ENCODE assay signal across 19 cellular contexts in genomic region chr3:194189243-194189791, GRCh38. TPM values are rescaled to one million over a fixed set of nuclear protein-coding genes. Genes with fewer than 3 reads are reported as not detected.
DNase-seq lines count a peak whose midpoint lies in the region; ATAC-seq and TF ChIP-seq lines count a peak whose summit lies in the region.
"Had no signal": no experiment of that assay in that cellular context is flagged by ENCODE, and none has a peak within 500 bp of the region (broad histone marks: within the 10 kb centered on the region; RNA-seq: fewer than 3 reads in every experiment).

No MANE protein-coding gene starts in this region.

- 42% methylated on average over 9 of the region's 9 CpGs for WGBS in right cardiac atrium
- WGBS in right lobe of liver (ENCODE audit: insufficient coverage, low coverage, low lambda C conversion rate, missing lambda C conversion rate), result 21% methylated on average over 7 of the region's 9 CpGs

- H3K27me3 ChIP-seq in right cardiac atrium (ENCODE audit: control insufficient read depth, insufficient read depth) (no peaks in the 10 kb centered on the region), right lobe of liver (no peaks in the 10 kb centered on the region), gastrocnemius medialis (no peaks in the 10 kb centered on the region), H7 (ENCODE audit: control insufficient read depth, insufficient read depth, low read length) (no peaks in the 10 kb centered on the region)

- intact Hi-C loops in right cardiac atrium (cut with DNase I), result no loop called here
- intact Hi-C loops in Right ventricle myocardium inferior (cut with DNase I), result no loop called here
- intact Hi-C loops in right lobe of liver (cut with DNase I), result no loop called here
- intact Hi-C loops in gastrocnemius medialis (cut with DNase I; ENCODE audit: low total_unique reads), result no loop called here

- H3K27ac ChIP-seq in right cardiac atrium (ENCODE audit: low read length) (no peak overlapping the region), right lobe of liver (no peak overlapping the region), gastrocnemius medialis (no peak overlapping the region)
- H3K27ac ChIP-seq: coronary artery had no signal

- no peak overlapping the region for H3K4me3 ChIP-seq in right cardiac atrium (ENCODE audit: low read length)
- H3K4me3 ChIP-seq in right lobe of liver, result no peak overlapping the region
- no peak overlapping the region for H3K4me3 ChIP-seq in gastrocnemius medialis
- no peak overlapping the region for H3K4me3 ChIP-seq in H7 (ENCODE audit: insufficient read depth, low read depth, low read length)
- H3K4me3 ChIP-seq: coronary artery had no signal

- H3K4me1 ChIP-seq in right cardiac atrium (ENCODE audit: control insufficient read depth, insufficient read depth, low read length) (peaks cover 3% of the 10 kb centered on the region), right lobe of liver (peaks cover 0 to 12% (median 0%) of the 10 kb centered on the region in 4 donors), gastrocnemius medialis (peaks cover 0 to 4% of the 10 kb centered on the region in 2 donors)

- in situ Hi-C loops in gastrocnemius medialis (cut with MboI; ENCODE audit: low sequenced_read_pairs in 4 of 4), result no loop called here

- H3K9me3 ChIP-seq in right cardiac atrium (ENCODE audit: control insufficient read depth, low read length) (no peaks in the 10 kb centered on the region), right lobe of liver (no peaks in the 10 kb centered on the region), gastrocnemius medialis (no peaks in the 10 kb centered on the region)

- TF ChIP-seq POLR2A in right lobe of liver (IDR thresholded peaks at IDR 0.05) (no peak), gastrocnemius medialis (IDR thresholded peaks at IDR 0.05) (no peak)

- TF ChIP-seq CTCF in right lobe of liver (IDR thresholded peaks at IDR 0.05) (no peak), gastrocnemius medialis (IDR thresholded peaks at IDR 0.05 in 4 of 5, conservative IDR thresholded peaks at IDR 0.05 in 1 of 5) (no peak)

- no peak for DNase-seq in right cardiac atrium
- no peak for DNase-seq in Right ventricle myocardium inferior (ENCODE audit: missing footprints)
- peak; percentile 74 for DNase-seq in dermis blood vessel endothelial cell
- DNase-seq in right lobe of liver, result no peak
- DNase-seq in gastrocnemius medialis, result no peak
- no peak for DNase-seq in H7
- DNase-seq in activated gamma-delta T cell (lab: John Stamatoyannopoulos, UW), result no peak
- DNase-seq: activated CD4-positive, alpha-beta T cell treated with anti-CD3 and anti-CD28 coated beads for 4 hours; activated CD8-positive, alpha-beta memory T cell treated with anti-CD3 and anti-CD28 coated beads, Interleukin-2, amount 50 U/mL, for 48 hours; activated naive CD4-positive, alpha-beta T cell treated with Interleukin-2 at 50 U/mL for 16 hours; HFFc6; immature natural killer cell; midbrain; NCI-H187; NCI-H526; stimulated activated CD4-positive, alpha-beta T cell treated with anti-CD3 and anti-CD28 coated beads, Interleukin-2, amount 100 ng/mL, for 48 hours; substantia nigra had no signal

- no peaks in the 10 kb centered on the region for H3K36me3 ChIP-seq in right lobe of liver
- no peaks in the 10 kb centered on the region for H3K36me3 ChIP-seq in gastrocnemius medialis
- no peaks in the 10 kb centered on the region for H3K36me3 ChIP-seq in H7 (replicated peaks; ENCODE audit: control insufficient read depth, insufficient read depth, low read length)

- ATAC-seq in right cardiac atrium (peak; percentile 59 to 81), Right ventricle myocardium inferior (no peak), right lobe of liver (peak; percentile 75 to 94 (median 77)), GM19397 (IDR thresholded peaks at IDR 0.05; ENCODE audit: unreplicated experiment) (no peak), gastrocnemius medialis (no peak)

RNA-seq across cellular contexts. Expression of gene HES1, which starts 53.4 kb away (rescaled TPM):
- total RNA-seq in right cardiac atrium (10 to 100 TPM; 22.8 to 59.5 (median 27.8) TPM), Right ventricle myocardium inferior (11.4 TPM), dermis blood vessel endothelial cell (45.8 and 91.0 TPM in 2 replicates), right lobe of liver (10 to 100 TPM; 12.9 to 40.3 (median 23.4) TPM), gastrocnemius medialis (10 to 100 TPM in 3 of 4 donors, 1 to 10 TPM in 1; 9.7 to 38.3 (median 27.8) TPM)
- polyA plus RNA-seq in right cardiac atrium, result 31.1 TPM
- 49.4 and 70.9 TPM in 2 replicates for total RNA-seq in H7 (2014; rRNA removed; shearing (Covaris generic))
- polyA plus RNA-seq: immature natural killer cell had no signal

Comparison
In these comparisons a context has a peak if more than half of its experiments do, and no peak if none do; other contexts are left out.
1. ATAC-seq: peak in right cardiac atrium (2 of 2) and right lobe of liver (4 of 4); none in Right ventricle myocardium inferior (single experiment), GM19397 (single experiment) and gastrocnemius medialis (0 of 2).